ENCODE assay signal across 11 cellular contexts in the genomic region with DNA sequence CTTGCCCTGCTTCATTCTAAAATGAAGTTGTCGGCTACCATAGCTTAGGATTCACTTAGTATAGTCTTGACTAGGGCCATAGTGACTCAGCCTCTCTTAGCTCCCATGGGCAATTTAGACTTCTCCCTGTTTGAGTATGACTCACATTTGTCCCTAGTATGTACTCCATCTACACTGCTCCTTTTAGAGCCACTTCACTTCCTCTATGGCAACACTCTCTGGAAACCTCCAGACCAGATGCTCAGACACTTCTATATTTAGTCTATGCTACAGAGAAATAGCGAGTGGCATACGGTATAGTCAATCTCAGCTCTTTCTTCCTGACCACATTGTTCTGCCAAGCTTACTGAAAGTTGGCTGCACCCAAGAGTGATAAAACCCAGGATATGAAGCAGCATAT. TPM values are rescaled to one million over a fixed set of nuclear protein-coding genes. Genes with fewer than 3 reads are reported as not detected.
DNase-seq lines count a peak whose midpoint lies in the region; ATAC-seq, FAIRE-seq and TF ChIP-seq lines count a peak whose summit lies in the region.
"Had no signal": no experiment of that assay in that cellular context is flagged by ENCODE, and none has a peak within 500 bp of the region (broad histone marks: within the 10 kb centered on the region; RNA-seq: fewer than 3 reads in every experiment).

No MANE protein-coding gene starts in this region.

- H3K36me3 ChIP-seq in brain microvascular endothelial cell (replicated peaks) = no peaks in the 10 kb centered on the region

- H3K27me3 ChIP-seq in brain microvascular endothelial cell (replicated peaks) = no peaks in the 10 kb centered on the region

- in situ Hi-C loops in brain microvascular endothelial cell (cut with HindIII; ENCODE audit: low pct_ligation_motif_present, low sequenced_read_pairs) = loop anchor here (10.0 to 25.0 kb wide), 2 partner anchors 159 to 307 kb away; a partner anchor contains a TSS

- no peak overlapping the region for H3K4me3 ChIP-seq in AG04449 (ENCODE audit: low read depth, low read length)
- no peak overlapping the region for H3K4me3 ChIP-seq in brain microvascular endothelial cell (ENCODE audit: low read depth, low read length)

- no peak for TF ChIP-seq CTCF in AG04449 (IDR thresholded peaks at IDR 0.05; ENCODE audit: insufficient read depth, low read length, missing control alignments)
- TF ChIP-seq CTCF in brain microvascular endothelial cell (IDR thresholded peaks at IDR 0.05; ENCODE audit: low read depth, low read length, missing control alignments) = no peak

- CTCF ChIA-PET in AG04449 (lab: Yijun Ruan, JAX) = interaction anchor here (0.8 to 3.5 kb wide), 4 partner anchors 8 to 300 kb away, joined by 3 to 46 read pairs (median 10); no protein-coding TSS in a partner anchor

- ATAC-seq in HG03354 (IDR thresholded peaks at IDR 0.05; ENCODE audit: poor library complexity, severe bottlenecking, unreplicated experiment) (no peak), GM21619 (IDR thresholded peaks at IDR 0.05; ENCODE audit: unreplicated experiment) (no peak)

- DNase-seq in AG04449 (ENCODE audit: low read depth, low spot score) = peak; percentile 63
- DNase-seq in M059J (ENCODE audit: low read depth) = peak; percentile 86
- peak; percentile 59 for DNase-seq in brain microvascular endothelial cell
- DNase-seq in DMS79 (lab: John Stamatoyannopoulos, UW) = no peak
- DNase-seq in GM19239 (ENCODE audit: insufficient read length, low spot score) = no peak
- DNase-seq: Calu3, NCI-H1436 treated with DMSO at 0.1 percent for 48 hours, retina had no signal

- POLR2A ChIA-PET in AG04449 (lab: Yijun Ruan, JAX) = interaction anchor here (0.6 kb wide), 1 partner anchor 32 kb away, joined by 3 read pairs; no protein-coding TSS in a partner anchor

- H3K27ac ChIP-seq in brain microvascular endothelial cell = no peak overlapping the region

- FAIRE-seq in islet of Langerhans (lab: Jason Lieb, UNC) (peak; percentile 99), GM19239 (lab: Jason Lieb, UNC) (no peak)

RNA-seq across cellular contexts. Expression of a gene that starts 11.2 kb away (rescaled TPM):
- total RNA-seq in M059J (2014; rRNA removed; shearing (Covaris generic)) = 0.07 TPM in 1 of 2 replicates, not detected in the other
- total RNA-seq: Calu3 had no signal

RNA-seq across cellular contexts. Expression of a gene that starts 44.6 kb away (rescaled TPM):
- total RNA-seq in M059J (2014; rRNA removed; shearing (Covaris generic)) = not detected in 2 replicates
- total RNA-seq: Calu3 had no signal

Comparison
In these comparisons a context has a peak if more than half of its experiments do, and no peak if none do; other contexts are left out.
1. DNase-seq: peak in AG04449 (single experiment), M059J (single experiment) and brain microvascular endothelial cell (single experiment); none in DMS79 (single experiment) and GM19239 (single experiment).